Comparison of ENCODE assay signal across 24 cellular contexts in the genomic region with DNA sequence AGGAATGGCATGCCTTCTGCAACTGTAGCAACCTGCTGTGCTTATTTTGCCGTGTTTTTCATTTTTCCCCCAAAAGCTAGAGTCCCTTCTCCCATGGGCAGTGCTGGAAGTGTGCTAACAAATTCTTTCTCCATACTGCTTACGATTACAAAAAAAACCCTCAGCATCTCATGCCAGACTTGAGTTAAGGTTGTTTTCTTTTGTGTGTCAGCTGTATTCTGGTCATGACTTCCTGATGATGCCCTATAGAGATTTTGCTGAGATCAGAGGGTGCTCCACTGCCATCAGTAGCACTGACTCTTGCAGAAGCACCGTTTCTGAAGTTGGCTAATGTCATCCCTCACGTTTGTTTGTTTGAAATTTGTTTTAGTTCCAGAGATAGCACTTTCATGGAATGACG. TPM values are rescaled to one million over a fixed set of nuclear protein-coding genes. Genes with fewer than 3 reads are reported as not detected.
DNase-seq lines count a peak whose midpoint lies in the region; ATAC-seq, FAIRE-seq and TF ChIP-seq lines count a peak whose summit lies in the region.
"Had no signal": no experiment of that assay in that cellular context is flagged by ENCODE, and none has a peak within 500 bp of the region (broad histone marks: within the 10 kb centered on the region; RNA-seq: fewer than 3 reads in every experiment).

No MANE protein-coding gene starts in this region.

- H3K9me3 Mint-ChIP-seq in astrocyte (ENCODE audit: unreplicated experiment) (no peaks in the 10 kb centered on the region), osteocyte (ENCODE audit: unreplicated experiment) (no peaks in the 10 kb centered on the region)
- H3K9me3 Mint-ChIP-seq: activated naive CD8-positive, alpha-beta T cell treated with anti-CD3 and anti-CD28 coated beads, Interleukin-2, amount 50 U/mL, for 24 hours; HFFc6; neural progenitor cell had no signal

- H3K4me1 Mint-ChIP-seq in astrocyte (ENCODE audit: low read depth, unreplicated experiment) (peaks cover 51% of the 10 kb centered on the region), osteocyte (ENCODE audit: unreplicated experiment) (peaks cover 55% of the 10 kb centered on the region)

- H3K27ac Mint-ChIP-seq in astrocyte (ENCODE audit: unreplicated experiment) (no peak overlapping the region), osteocyte (ENCODE audit: unreplicated experiment) (peak overlapping the region; percentile 69)
- H3K27ac Mint-ChIP-seq: activated naive CD8-positive, alpha-beta T cell treated with anti-CD3 and anti-CD28 coated beads, Interleukin-2, amount 50 U/mL, for 24 hours; HFFc6; neural progenitor cell had no signal

- H3K4me3 Mint-ChIP-seq in astrocyte (ENCODE audit: unreplicated experiment) (no peak overlapping the region), osteocyte (ENCODE audit: unreplicated experiment) (no peak overlapping the region)
- H3K4me3 Mint-ChIP-seq: activated naive CD8-positive, alpha-beta T cell treated with anti-CD3 and anti-CD28 coated beads, Interleukin-2, amount 50 U/mL, for 24 hours; HFFc6; neural progenitor cell had no signal

- H3K27ac ChIP-seq in astrocyte (ENCODE audit: low read depth, low read length): no peak overlapping the region
- H3K27ac ChIP-seq: C4-2B, colonic mucosa, esophagus squamous epithelium, HL-60, neural progenitor cell, prostate gland had no signal

- no peaks in the 10 kb centered on the region for H3K27me3 ChIP-seq in astrocyte (ENCODE audit: insufficient read depth, low read length)
- H3K27me3 ChIP-seq: colonic mucosa, esophagus squamous epithelium, neural progenitor cell had no signal

- peak; percentile 11 for DNase-seq in EL
- peak; percentile 44 for DNase-seq in astrocyte (ENCODE audit: low read depth)
- DNase-seq in fibroblast of pulmonary artery (ENCODE audit: low read depth): peak; percentile 48
- DNase-seq in osteocyte (ENCODE audit: extremely low spot score, unreplicated experiment): no peak
- no peak for DNase-seq in globus pallidus (ENCODE audit: low spot score)
- DNase-seq: activated CD4-positive, alpha-beta T cell treated with anti-CD3 and anti-CD28 coated beads for 4 hours; activated naive CD8-positive, alpha-beta T cell treated with anti-CD3 and anti-CD28 coated beads, Interleukin-2, amount 50 U/mL, for 24 hours; colonic mucosa; esophagus squamous epithelium; HFFc6; Kasumi-1; NCI-H146; stimulated activated CD4-positive, alpha-beta T cell treated with anti-CD3 and anti-CD28 coated beads, Interleukin-15, amount 100 ng/mL, for 24 hours; stimulated activated naive CD4-positive, alpha-beta T cell treated with Interleukin-2 at 50 U/mL for 16 hours had no signal

- H3K9me3 ChIP-seq in astrocyte (ENCODE audit: insufficient read depth, low read depth, low read length): no peaks in the 10 kb centered on the region
- H3K9me3 ChIP-seq: colonic mucosa, esophagus squamous epithelium, prostate gland had no signal

- ATAC-seq in GM21528 (IDR thresholded peaks at IDR 0.05; ENCODE audit: low FRiP score, unreplicated experiment) (no peak), esophagus mucosa (no peak)
- ATAC-seq: activated naive CD8-positive, alpha-beta T cell treated with anti-CD3 and anti-CD28 coated beads, Interleukin-2, amount 50 U/mL, for 24 hours; GM12878 had no signal

- H3K4me2 ChIP-seq in astrocyte (ENCODE audit: low read length): no peak overlapping the region
- H3K4me2 ChIP-seq: neural progenitor cell had no signal

- FAIRE-seq in astrocyte (lab: Jason Lieb, UNC): no peak
- FAIRE-seq: D721Med, GM12878, urothelium cell line had no signal

- H3K27me3 Mint-ChIP-seq in astrocyte (ENCODE audit: low read depth, unreplicated experiment) (no peaks in the 10 kb centered on the region), osteocyte (ENCODE audit: unreplicated experiment) (no peaks in the 10 kb centered on the region)
- H3K27me3 Mint-ChIP-seq: activated naive CD8-positive, alpha-beta T cell treated with anti-CD3 and anti-CD28 coated beads, Interleukin-2, amount 50 U/mL, for 24 hours had no signal

- H3K9ac ChIP-seq in astrocyte (ENCODE audit: low read length): no peak overlapping the region
- H3K9ac ChIP-seq: neural progenitor cell had no signal

- no peaks in the 10 kb centered on the region for H3K36me3 ChIP-seq in astrocyte (ENCODE audit: insufficient read depth, low read length)
- H3K36me3 ChIP-seq: colonic mucosa, neural progenitor cell, prostate gland had no signal

- H3K79me2 ChIP-seq in astrocyte (ENCODE audit: insufficient read depth, low read length): no peaks in the 10 kb centered on the region

- peaks cover 52% of the 10 kb centered on the region for H3K4me1 ChIP-seq in astrocyte (ENCODE audit: insufficient read depth, low read length)
- H3K4me1 ChIP-seq: colonic mucosa, prostate gland had no signal

- TF ChIP-seq CTCF in astrocyte (IDR thresholded peaks at IDR 0.05; ENCODE audit: insufficient read depth, low read depth, low read length) (no peak), fibroblast of pulmonary artery (IDR thresholded peaks at IDR 0.05; ENCODE audit: low read length, missing control alignments) (no peak), osteocyte (IDR thresholded peaks at IDR 0.05) (no peak)

- no peaks in the 10 kb centered on the region for H4K20me1 ChIP-seq in astrocyte (ENCODE audit: insufficient read depth, low read length)

- H3K4me3 ChIP-seq in astrocyte (ENCODE audit: insufficient read depth, low read depth, low read length) (no peak overlapping the region), fibroblast of pulmonary artery (replicated peaks; ENCODE audit: low read depth, low read length) (no peak overlapping the region)
- H3K4me3 ChIP-seq: colonic mucosa, esophagus squamous epithelium, GM12878, lung, neural progenitor cell, prostate gland had no signal

- peaks cover 4% of the 10 kb centered on the region for H3K36me3 Mint-ChIP-seq in astrocyte (ENCODE audit: low read depth, unreplicated experiment)
- no peaks in the 10 kb centered on the region for H3K36me3 Mint-ChIP-seq in osteocyte (ENCODE audit: unreplicated experiment)

- no peak overlapping the region for H2AFZ ChIP-seq in astrocyte (ENCODE audit: low read depth, low read length)
- H2AFZ ChIP-seq: neural progenitor cell had no signal

RNA-seq across cellular contexts. Expression of gene LIMK2, which starts 27.9 kb away (rescaled TPM):
- total RNA-seq in astrocyte (128 and 136 TPM in 2 replicates), osteocyte (49.8 and 53.9 TPM in 2 replicates), esophagus mucosa (88.0 TPM)

RNA-seq across cellular contexts. Expression of gene PIK3IP1, which starts 52.3 kb away (rescaled TPM):
- 21.4 and 22.3 TPM in 2 replicates for total RNA-seq in astrocyte
- total RNA-seq in osteocyte: 10.3 and 13.0 TPM in 2 replicates
- total RNA-seq in esophagus mucosa: 5.8 TPM

Comparison
In these comparisons a context has a peak if more than half of its experiments do, and no peak if none do; other contexts are left out.
1. DNase-seq: peak in EL (single experiment), astrocyte (single experiment) and fibroblast of pulmonary artery (single experiment); none in osteocyte (single experiment) and globus pallidus (single experiment).